17 cellular contexts compared by ENCODE assay signal in genomic region chr1:221892301-221892830, GRCh38.
"Had no signal": no experiment of that assay in that cellular context is flagged by ENCODE, and none has a peak within 500 bp of the region (broad histone marks: within the 10 kb centered on the region; RNA-seq: fewer than 3 reads in every experiment).

No MANE protein-coding gene starts in this region.

- H3K4me3 ChIP-seq: esophagus muscularis mucosa, heart left ventricle, left lung, ovary, psoas muscle, spleen, tibial artery had no signal

- H3K9me3 ChIP-seq: esophagus muscularis mucosa, left lung, ovary, psoas muscle, spleen, tibial artery had no signal

- ATAC-seq: activated naive CD4-positive, alpha-beta T cell treated with anti-CD3 and anti-CD28 coated beads, Interleukin-2, amount 50 U/mL, for 72 hours; left lung; naive thymus-derived CD8-positive, alpha-beta T cell; stimulated activated memory B cell treated with anti-CD40 and anti-IgM and Interleukin-4, amounts not matched to agents 10 μg/mL and 1 μg/mL and 100 μg/mL, for 72 hours had no signal

- H3K36me3 ChIP-seq: esophagus muscularis mucosa, heart left ventricle, left lung, ovary, spleen, tibial artery had no signal

- H3K27ac ChIP-seq: esophagus muscularis mucosa, heart left ventricle, left lung, ovary, psoas muscle, spleen, tibial artery, VCaP had no signal

- H3K27me3 ChIP-seq: esophagus muscularis mucosa, heart left ventricle, left lung, ovary, spleen, tibial artery had no signal

- H3K4me1 ChIP-seq: left lung, spleen had no signal

- DNase-seq: activated CD4-positive, alpha-beta T cell treated with anti-CD3 and anti-CD28 coated beads for 1 hour; activated gamma-delta T cell treated with Interleukin-2 at 50 U/mL for 16 hours; effector CD8-positive, alpha-beta T cell; left lung; naive thymus-derived CD8-positive, alpha-beta T cell; ovary; psoas muscle; spleen; stimulated activated CD4-positive, alpha-beta T cell treated with anti-CD3 and anti-CD28 coated beads, Interleukin-4, amount 100 ng/mL, for 4 hours; SW 1271; T-helper 2 cell had no signal
